In genomic region chr16:29184738-29185458, GRCh38 we compare ENCODE assay signal across 2 cellular contexts.
A peak's percentile ranks its signal among the peaks of the same experiment; 100 is the strongest.
TF ChIP-seq lines count a peak whose summit lies in the region.
"Not testable (repeated sequence)": the region's sequence is repeated elsewhere in the genome, so short reads cannot be mapped to it uniquely, and the experiment has no call there.

No MANE protein-coding gene starts in this region.

TF ChIP-seq in IMR-90, 13 proteins besides CTCF, POLR2A, EP300 and RAD21:
- TF ChIP-seq FOS (IDR thresholded peaks at IDR 0.05; ENCODE audit: low read depth, low read length) (peak; percentile 37; the same call in 1 of the 2 replicates), NFE2L2 (IDR thresholded peaks at IDR 0.05; ENCODE audit: low read depth, low read length) (peak; percentile 51; the same call in 1 of the 2 replicates)
- TF ChIP-seq, protein P1, sequence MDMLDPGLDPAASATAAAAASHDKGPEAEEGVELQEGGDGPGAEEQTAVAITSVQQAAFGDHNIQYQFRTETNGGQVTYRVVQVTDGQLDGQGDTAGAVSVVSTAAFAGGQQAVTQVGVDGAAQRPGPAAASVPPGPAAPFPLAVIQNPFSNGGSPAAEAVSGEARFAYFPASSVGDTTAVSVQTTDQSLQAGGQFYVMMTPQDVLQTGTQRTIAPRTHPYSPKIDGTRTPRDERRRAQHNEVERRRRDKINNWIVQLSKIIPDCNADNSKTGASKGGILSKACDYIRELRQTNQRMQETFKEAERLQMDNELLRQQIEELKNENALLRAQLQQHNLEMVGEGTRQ (IDR thresholded peaks at IDR 0.05; ENCODE audit: low read depth, low read length): peak; percentile 80

TF ChIP-seq in K562, 482 proteins besides CTCF, POLR2A, EP300 and RAD21:
- TF ChIP-seq L3MBTL2 (IDR thresholded peaks at IDR 0.05) (peak; percentile 84), RAD51 (IDR thresholded peaks at IDR 0.05; ENCODE audit: borderline replicate concordance, low read depth) (0 out of 2 replicates have a peak, but pooled peaks have one; percentile 22), NFE2 (IDR thresholded peaks at IDR 0.05; ENCODE audit: low read depth) (peak; percentile 57), FOSL1 (tag; conservative IDR thresholded peaks at IDR 0.05) (peak; percentile 60), RBFOX2 (IDR thresholded peaks at IDR 0.05; ENCODE audit: low read depth, low read length) (0 out of 2 replicates have a peak, but pooled peaks have one; percentile 18), MYC (IDR thresholded peaks at IDR 0.05; ENCODE audit: low read depth, low read length) (peak; percentile 56), MGA (IDR thresholded peaks at IDR 0.05) (peak; percentile 84), ZBTB33 (CRISPR knock-in tag; IDR thresholded peaks at IDR 0.05) (peak; percentile 91)
- TF ChIP-seq, protein P2, sequence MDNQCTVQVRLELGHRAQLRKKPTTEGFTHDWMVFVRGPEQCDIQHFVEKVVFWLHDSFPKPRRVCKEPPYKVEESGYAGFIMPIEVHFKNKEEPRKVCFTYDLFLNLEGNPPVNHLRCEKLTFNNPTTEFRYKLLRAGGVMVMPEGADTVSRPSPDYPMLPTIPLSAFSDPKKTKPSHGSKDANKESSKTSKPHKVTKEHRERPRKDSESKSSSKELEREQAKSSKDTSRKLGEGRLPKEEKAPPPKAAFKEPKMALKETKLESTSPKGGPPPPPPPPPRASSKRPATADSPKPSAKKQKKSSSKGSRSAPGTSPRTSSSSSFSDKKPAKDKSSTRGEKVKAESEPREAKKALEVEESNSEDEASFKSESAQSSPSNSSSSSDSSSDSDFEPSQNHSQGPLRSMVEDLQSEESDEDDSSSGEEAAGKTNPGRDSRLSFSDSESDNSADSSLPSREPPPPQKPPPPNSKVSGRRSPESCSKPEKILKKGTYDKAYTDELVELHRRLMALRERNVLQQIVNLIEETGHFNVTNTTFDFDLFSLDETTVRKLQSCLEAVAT (IDR thresholded peaks at IDR 0.05): peak in 1 of 2 experiments; percentile 54; a peak in 1 of 4 replicates
- TF ChIP-seq, protein P3, sequence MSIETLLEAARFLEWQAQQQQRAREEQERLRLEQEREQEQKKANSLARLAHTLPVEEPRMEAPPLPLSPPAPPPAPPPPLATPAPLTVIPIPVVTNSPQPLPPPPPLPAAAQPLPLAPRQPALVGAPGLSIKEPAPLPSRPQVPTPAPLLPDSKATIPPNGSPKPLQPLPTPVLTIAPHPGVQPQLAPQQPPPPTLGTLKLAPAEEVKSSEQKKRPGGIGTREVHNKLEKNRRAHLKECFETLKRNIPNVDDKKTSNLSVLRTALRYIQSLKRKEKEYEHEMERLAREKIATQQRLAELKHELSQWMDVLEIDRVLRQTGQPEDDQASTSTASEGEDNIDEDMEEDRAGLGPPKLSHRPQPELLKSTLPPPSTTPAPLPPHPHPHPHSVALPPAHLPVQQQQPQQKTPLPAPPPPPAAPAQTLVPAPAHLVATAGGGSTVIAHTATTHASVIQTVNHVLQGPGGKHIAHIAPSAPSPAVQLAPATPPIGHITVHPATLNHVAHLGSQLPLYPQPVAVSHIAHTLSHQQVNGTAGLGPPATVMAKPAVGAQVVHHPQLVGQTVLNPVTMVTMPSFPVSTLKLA (conservative IDR thresholded peaks at IDR 0.05): peak; percentile 40 to 50; a peak in 2 of 4 replicates
- TF ChIP-seq, protein P1 (CRISPR knock-in tag; IDR thresholded peaks at IDR 0.05): peak; percentile 41; the same call in 1 of the 2 replicates
- not testable (repeated sequence) for TF ChIP-seq MYC (CRISPR knock-in tag; IDR thresholded peaks at IDR 0.05; ENCODE audit: borderline replicate concordance, low read depth)
- TF ChIP-seq, protein P4, sequence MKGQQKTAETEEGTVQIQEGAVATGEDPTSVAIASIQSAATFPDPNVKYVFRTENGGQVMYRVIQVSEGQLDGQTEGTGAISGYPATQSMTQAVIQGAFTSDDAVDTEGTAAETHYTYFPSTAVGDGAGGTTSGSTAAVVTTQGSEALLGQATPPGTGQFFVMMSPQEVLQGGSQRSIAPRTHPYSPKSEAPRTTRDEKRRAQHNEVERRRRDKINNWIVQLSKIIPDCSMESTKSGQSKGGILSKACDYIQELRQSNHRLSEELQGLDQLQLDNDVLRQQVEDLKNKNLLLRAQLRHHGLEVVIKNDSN (CRISPR knock-in tag; IDR thresholded peaks at IDR 0.05): peak; percentile 59
- TF ChIP-seq, protein P5, sequence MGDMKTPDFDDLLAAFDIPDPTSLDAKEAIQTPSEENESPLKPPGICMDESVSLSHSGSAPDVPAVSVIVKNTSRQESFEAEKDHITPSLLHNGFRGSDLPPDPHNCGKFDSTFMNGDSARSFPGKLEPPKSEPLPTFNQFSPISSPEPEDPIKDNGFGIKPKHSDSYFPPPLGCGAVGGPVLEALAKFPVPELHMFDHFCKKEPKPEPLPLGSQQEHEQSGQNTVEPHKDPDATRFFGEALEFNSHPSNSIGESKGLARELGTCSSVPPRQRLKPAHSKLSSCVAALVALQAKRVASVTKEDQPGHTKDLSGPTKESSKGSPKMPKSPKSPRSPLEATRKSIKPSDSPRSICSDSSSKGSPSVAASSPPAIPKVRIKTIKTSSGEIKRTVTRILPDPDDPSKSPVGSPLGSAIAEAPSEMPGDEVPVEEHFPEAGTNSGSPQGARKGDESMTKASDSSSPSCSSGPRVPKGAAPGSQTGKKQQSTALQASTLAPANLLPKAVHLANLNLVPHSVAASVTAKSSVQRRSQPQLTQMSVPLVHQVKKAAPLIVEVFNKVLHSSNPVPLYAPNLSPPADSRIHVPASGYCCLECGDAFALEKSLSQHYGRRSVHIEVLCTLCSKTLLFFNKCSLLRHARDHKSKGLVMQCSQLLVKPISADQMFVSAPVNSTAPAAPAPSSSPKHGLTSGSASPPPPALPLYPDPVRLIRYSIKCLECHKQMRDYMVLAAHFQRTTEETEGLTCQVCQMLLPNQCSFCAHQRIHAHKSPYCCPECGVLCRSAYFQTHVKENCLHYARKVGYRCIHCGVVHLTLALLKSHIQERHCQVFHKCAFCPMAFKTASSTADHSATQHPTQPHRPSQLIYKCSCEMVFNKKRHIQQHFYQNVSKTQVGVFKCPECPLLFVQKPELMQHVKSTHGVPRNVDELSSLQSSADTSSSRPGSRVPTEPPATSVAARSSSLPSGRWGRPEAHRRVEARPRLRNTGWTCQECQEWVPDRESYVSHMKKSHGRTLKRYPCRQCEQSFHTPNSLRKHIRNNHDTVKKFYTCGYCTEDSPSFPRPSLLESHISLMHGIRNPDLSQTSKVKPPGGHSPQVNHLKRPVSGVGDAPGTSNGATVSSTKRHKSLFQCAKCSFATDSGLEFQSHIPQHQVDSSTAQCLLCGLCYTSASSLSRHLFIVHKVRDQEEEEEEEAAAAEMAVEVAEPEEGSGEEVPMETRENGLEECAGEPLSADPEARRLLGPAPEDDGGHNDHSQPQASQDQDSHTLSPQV (IDR thresholded peaks at IDR 0.05): peak; percentile 69; the same call in 1 of the 2 replicates
- TF ChIP-seq, protein P6, sequence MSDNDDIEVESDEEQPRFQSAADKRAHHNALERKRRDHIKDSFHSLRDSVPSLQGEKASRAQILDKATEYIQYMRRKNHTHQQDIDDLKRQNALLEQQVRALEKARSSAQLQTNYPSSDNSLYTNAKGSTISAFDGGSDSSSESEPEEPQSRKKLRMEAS (CRISPR knock-in tag; IDR thresholded peaks at IDR 0.05): peak; percentile 71
- TF ChIP-seq, protein P7, sequence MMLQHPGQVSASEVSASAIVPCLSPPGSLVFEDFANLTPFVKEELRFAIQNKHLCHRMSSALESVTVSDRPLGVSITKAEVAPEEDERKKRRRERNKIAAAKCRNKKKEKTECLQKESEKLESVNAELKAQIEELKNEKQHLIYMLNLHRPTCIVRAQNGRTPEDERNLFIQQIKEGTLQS (IDR thresholded peaks at IDR 0.05): peak; percentile 29; the same call in 1 of the 2 replicates
- TF ChIP-seq, protein P7 (CRISPR knock-in tag; conservative IDR thresholded peaks at IDR 0.05): not testable (repeated sequence)
- TF ChIP-seq, protein P8, sequence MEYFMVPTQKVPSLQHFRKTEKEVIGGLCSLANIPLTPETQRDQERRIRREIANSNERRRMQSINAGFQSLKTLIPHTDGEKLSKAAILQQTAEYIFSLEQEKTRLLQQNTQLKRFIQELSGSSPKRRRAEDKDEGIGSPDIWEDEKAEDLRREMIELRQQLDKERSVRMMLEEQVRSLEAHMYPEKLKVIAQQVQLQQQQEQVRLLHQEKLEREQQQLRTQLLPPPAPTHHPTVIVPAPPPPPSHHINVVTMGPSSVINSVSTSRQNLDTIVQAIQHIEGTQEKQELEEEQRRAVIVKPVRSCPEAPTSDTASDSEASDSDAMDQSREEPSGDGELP (CRISPR knock-in tag; IDR thresholded peaks at IDR 0.05; ENCODE audit: borderline replicate concordance): peak; percentile 21; the same call in 1 of the 2 replicates
